Comparison of ENCODE assay signal across 23 cellular contexts in genomic region chr10:44393051-44393630, GRCh38. TPM values are rescaled to one million over a fixed set of nuclear protein-coding genes. Genes with fewer than 3 reads are reported as not detected.
A peak's percentile ranks its signal among the peaks of the same experiment; 100 is the strongest.
DNase-seq lines count a peak whose midpoint lies in the region; ATAC-seq and TF ChIP-seq lines count a peak whose summit lies in the region.
"Had no signal": no experiment of that assay in that cellular context is flagged by ENCODE, and none has a peak within 500 bp of the region (broad histone marks: within the 10 kb centered on the region; RNA-seq: fewer than 3 reads in every experiment).

No MANE protein-coding gene starts in this region.

- no peak overlapping the region for H4K8ac ChIP-seq in mesenchymal stem cell (ENCODE audit: low read length)

- TF ChIP-seq POLR2A in uterus (IDR thresholded peaks at IDR 0.05), result no peak

- no peak overlapping the region for H3K4me3 ChIP-seq in mesenchymal stem cell (ENCODE audit: insufficient read depth in 1 of 2, low read depth in 1 of 2, low read length in 2 of 2)
- H3K4me3 ChIP-seq in uterus, result no peak overlapping the region
- H3K4me3 ChIP-seq: heart left ventricle, suprapubic skin had no signal

- H3K23ac ChIP-seq in mesenchymal stem cell (ENCODE audit: low read length in 2 of 2), result no peak overlapping the region

- H3K9me3 Mint-ChIP-seq in activated CD8-positive, alpha-beta memory T cell treated with anti-CD3 and anti-CD28 coated beads, Interleukin-2, amount 10 ng/mL, durations not matched to agents 7 days and 5 days (ENCODE audit: low read depth), result no peaks in the 10 kb centered on the region
- H3K9me3 Mint-ChIP-seq: activated CD4-positive, alpha-beta memory T cell treated with anti-CD3 and anti-CD28 coated beads for 36 hours; activated naive CD4-positive, alpha-beta T cell treated with anti-CD3 and anti-CD28 coated beads for 36 hours; dendritic cell treated with granulocyte-macrophage colony-stimulating factor and Interleukin-4, amounts not matched to agents 40 ng/mL and 50 ng/mL, for 4 days; stimulated activated effector memory CD8-positive, alpha-beta T cell treated with anti-CD3 and anti-CD28 coated beads, Interleukin-12 subunit alpha, Interleukin-12 subunit beta, amount 100 ng/mL, for 72 hours; WTC11 had no signal

- H3K4me1 Mint-ChIP-seq in activated CD8-positive, alpha-beta memory T cell treated with anti-CD3 and anti-CD28 coated beads, Interleukin-2, amount 10 ng/mL, durations not matched to agents 7 days and 5 days, result no peaks in the 10 kb centered on the region
- H3K4me1 Mint-ChIP-seq: stimulated activated effector memory CD8-positive, alpha-beta T cell treated with anti-CD3 and anti-CD28 coated beads, Interleukin-12 subunit alpha, Interleukin-12 subunit beta, amount 100 ng/mL, for 72 hours had no signal

- no peak overlapping the region for H4K91ac ChIP-seq in mesenchymal stem cell (ENCODE audit: low read length)

- H3K4ac ChIP-seq in mesenchymal stem cell (ENCODE audit: low read depth in 1 of 2, low read length in 2 of 2), result no peak overlapping the region

- H2BK5ac ChIP-seq in mesenchymal stem cell (ENCODE audit: low read depth, low read length, poor library complexity, severe bottlenecking), result no peak overlapping the region

- H3K27ac ChIP-seq in mesenchymal stem cell (ENCODE audit: low read length, poor library complexity, severe bottlenecking) (no peak overlapping the region), uterus (peak overlapping the region; percentile 45 to 58)
- H3K27ac ChIP-seq: 22Rv1, heart left ventricle, suprapubic skin had no signal

- CTCF ChIA-PET in activated CD8-positive, alpha-beta memory T cell treated with anti-CD3 and anti-CD28 coated beads, Interleukin-2, amount 10 ng/mL, durations not matched to agents 7 days and 5 days (lab: Charles Lee), result no interaction called here

- no peaks in the 10 kb centered on the region for H3K27me3 Mint-ChIP-seq in activated CD8-positive, alpha-beta memory T cell treated with anti-CD3 and anti-CD28 coated beads, Interleukin-2, amount 10 ng/mL, durations not matched to agents 7 days and 5 days

- whole genome bisulfite sequencing in mesenchymal stem cell, result 10% methylated on average over 7 of the region's 7 CpGs

- H3K36me3 ChIP-seq in mesenchymal stem cell (ENCODE audit: control insufficient read depth in 1 of 2, insufficient read depth in 2 of 2, low read depth in 1 of 2, low read length in 2 of 2), result no peaks in the 10 kb centered on the region
- H3K36me3 ChIP-seq in uterus, result no peaks in the 10 kb centered on the region
- H3K36me3 ChIP-seq: heart left ventricle, suprapubic skin had no signal

- H2AFZ ChIP-seq in mesenchymal stem cell (ENCODE audit: low read depth, low read length), result no peak overlapping the region

- H3K4me1 ChIP-seq in mesenchymal stem cell (ENCODE audit: control insufficient read depth, insufficient read depth, low read depth, low read length), result peaks cover 19% of the 10 kb centered on the region
- H3K4me1 ChIP-seq in uterus, result no peaks in the 10 kb centered on the region
- H3K4me1 ChIP-seq: suprapubic skin had no signal

- H3K36me3 Mint-ChIP-seq in activated CD8-positive, alpha-beta memory T cell treated with anti-CD3 and anti-CD28 coated beads, Interleukin-2, amount 10 ng/mL, durations not matched to agents 7 days and 5 days, result no peaks in the 10 kb centered on the region
- H3K36me3 Mint-ChIP-seq: activated CD4-positive, alpha-beta memory T cell treated with anti-CD3 and anti-CD28 coated beads for 36 hours; stimulated activated effector memory CD8-positive, alpha-beta T cell treated with anti-CD3 and anti-CD28 coated beads, Interleukin-12 subunit alpha, Interleukin-12 subunit beta, amount 100 ng/mL, for 72 hours; WTC11 had no signal

- no peak overlapping the region for H3K27ac Mint-ChIP-seq in activated CD8-positive, alpha-beta memory T cell treated with anti-CD3 and anti-CD28 coated beads, Interleukin-2, amount 10 ng/mL, durations not matched to agents 7 days and 5 days
- H3K27ac Mint-ChIP-seq: activated CD4-positive, alpha-beta memory T cell treated with anti-CD3 and anti-CD28 coated beads for 36 hours; activated naive CD4-positive, alpha-beta T cell treated with anti-CD3 and anti-CD28 coated beads for 36 hours; dendritic cell treated with granulocyte-macrophage colony-stimulating factor and Interleukin-4, amounts not matched to agents 40 ng/mL and 50 ng/mL, for 4 days; stimulated activated effector memory CD8-positive, alpha-beta T cell treated with anti-CD3 and anti-CD28 coated beads, Interleukin-12 subunit alpha, Interleukin-12 subunit beta, amount 100 ng/mL, for 72 hours; WTC11 had no signal

- intact Hi-C loops in uterus (cut with DNase I; ENCODE audit: low total_unique reads), result no loop called here

- no peak overlapping the region for H3K4me3 Mint-ChIP-seq in activated CD8-positive, alpha-beta memory T cell treated with anti-CD3 and anti-CD28 coated beads, Interleukin-2, amount 10 ng/mL, durations not matched to agents 7 days and 5 days
- H3K4me3 Mint-ChIP-seq: activated CD4-positive, alpha-beta memory T cell treated with anti-CD3 and anti-CD28 coated beads for 36 hours; activated naive CD4-positive, alpha-beta T cell treated with anti-CD3 and anti-CD28 coated beads for 36 hours; dendritic cell treated with granulocyte-macrophage colony-stimulating factor and Interleukin-4, amounts not matched to agents 40 ng/mL and 50 ng/mL, for 4 days; stimulated activated effector memory CD8-positive, alpha-beta T cell treated with anti-CD3 and anti-CD28 coated beads, Interleukin-12 subunit alpha, Interleukin-12 subunit beta, amount 100 ng/mL, for 72 hours; WTC11 had no signal

- no peak for ATAC-seq in activated CD8-positive, alpha-beta memory T cell treated with anti-CD3 and anti-CD28 coated beads, Interleukin-2, amount 10 ng/mL, durations not matched to agents 7 days and 5 days
- ATAC-seq: left ventricle myocardium superior; stimulated activated effector memory CD8-positive, alpha-beta T cell treated with anti-CD3 and anti-CD28 coated beads, Interleukin-12 subunit alpha, Interleukin-12 subunit beta, amount 100 ng/mL, for 72 hours; WTC11 had no signal

- H2BK15ac ChIP-seq in mesenchymal stem cell (ENCODE audit: low read depth, poor library complexity, severe bottlenecking), result no peak overlapping the region

- no peaks in the 10 kb centered on the region for H3K79me1 ChIP-seq in mesenchymal stem cell (replicated peaks; ENCODE audit: low read length, poor library complexity, severe bottlenecking)

- H3K9me3 ChIP-seq in mesenchymal stem cell (ENCODE audit: control insufficient read depth, low read length) (no peaks in the 10 kb centered on the region), uterus (no peaks in the 10 kb centered on the region)
- H3K9me3 ChIP-seq: heart left ventricle, suprapubic skin had no signal

- no peak overlapping the region for H3K9ac ChIP-seq in mesenchymal stem cell (ENCODE audit: low read length)

- H3K14ac ChIP-seq in mesenchymal stem cell (ENCODE audit: low read length in 2 of 2), result no peak overlapping the region

- no peak overlapping the region for H3K18ac ChIP-seq in mesenchymal stem cell (ENCODE audit: low read depth in 1 of 2, low read length in 2 of 2)

- no peak overlapping the region for H2BK12ac ChIP-seq in mesenchymal stem cell (ENCODE audit: low read length in 2 of 2)

- peaks cover 21 to 38% of the 10 kb centered on the region in 2 experiments for H3K27me3 ChIP-seq in mesenchymal stem cell (ENCODE audit: control insufficient read depth in 1 of 2, insufficient read depth in 1 of 2, low read length in 2 of 2)
- H3K27me3 ChIP-seq in uterus, result no peaks in the 10 kb centered on the region
- H3K27me3 ChIP-seq: heart left ventricle, suprapubic skin had no signal

- no peak overlapping the region for H2BK120ac ChIP-seq in mesenchymal stem cell (ENCODE audit: low read depth, low read length)

- DNase-seq in activated CD8-positive, alpha-beta memory T cell treated with anti-CD3 and anti-CD28 coated beads, Interleukin-2, amount 10 ng/mL, durations not matched to agents 7 days and 5 days, result peak; percentile 12
- DNase-seq in activated CD8-positive, alpha-beta memory T cell treated with anti-CD3 and anti-CD28 coated beads for 24 hours, result no peak
- peak; percentile 91 for DNase-seq in RPMI8226
- peak; percentile 38 for DNase-seq in mesenchymal stem cell
- peak; percentile 43 to 84 for DNase-seq in uterus
- no peak for DNase-seq in NCI-H2171 treated with DMSO at 0.1 percent for 48 hours (lab: John Stamatoyannopoulos, UW)
- no peak for DNase-seq in activated CD4-positive, alpha-beta T cell treated with anti-CD3 and anti-CD28 coated beads, Interleukin-2, amount 50 U/mL, for 1 hour
- no peak for DNase-seq in NCI-H748 (lab: John Stamatoyannopoulos, UW; ENCODE audit: unreplicated experiment)
- DNase-seq: activated CD4-positive, alpha-beta memory T cell treated with anti-CD3 and anti-CD28 coated beads for 36 hours; activated naive CD4-positive, alpha-beta T cell treated with anti-CD3 and anti-CD28 coated beads for 36 hours; amygdala; DMS79; heart left ventricle; left ventricle myocardium superior; NCI-H1105 treated with DMSO at 0.1 percent for 48 hours; NCI-H2081; stimulated activated CD4-positive, alpha-beta T cell treated with anti-CD3 and anti-CD28 coated beads, Interleukin-1b, Interleukin-23, amount 100 ng/mL, for 48 hours; T-helper 9 cell had no signal

- H3K4me2 ChIP-seq in mesenchymal stem cell (ENCODE audit: low read length, poor library complexity, severe bottlenecking), result no peak overlapping the region

- TF ChIP-seq CTCF in uterus (IDR thresholded peaks at IDR 0.05), result no peak

- no peak overlapping the region for H2AK5ac ChIP-seq in mesenchymal stem cell (ENCODE audit: low read length, severe bottlenecking)

RNA-seq across cellular contexts. Expression of gene CXCL12, which starts 8.2 kb away (rescaled TPM):
- total RNA-seq in activated CD8-positive, alpha-beta memory T cell treated with anti-CD3 and anti-CD28 coated beads, Interleukin-2, amount 10 ng/mL, durations not matched to agents 7 days and 5 days, result not detected
- polyA plus RNA-seq in mesenchymal stem cell (2013, experiment 1 of 2), result 734 TPM
- 748 TPM for polyA plus RNA-seq in mesenchymal stem cell (2013, experiment 2 of 2)
- total RNA-seq in uterus, result 100 to 1,000 TPM in 2 of 4 donors, 10 to 100 TPM in 2; 44.8 to 146 (median 97.5) TPM
- total RNA-seq: activated CD4-positive, alpha-beta memory T cell treated with anti-CD3 and anti-CD28 coated beads for 36 hours; activated naive CD4-positive, alpha-beta T cell treated with anti-CD3 and anti-CD28 coated beads for 36 hours had no signal

Comparison
In these comparisons a context has a peak if more than half of its experiments do, and no peak if none do; other contexts are left out.
1. DNase-seq: peak in activated CD8-positive, alpha-beta memory T cell treated with anti-CD3 and anti-CD28 coated beads, Interleukin-2, amount 10 ng/mL, durations not matched to agents 7 days and 5 days (single experiment), RPMI8226 (single experiment), mesenchymal stem cell (single experiment) and uterus (2 of 2); none in activated CD8-positive, alpha-beta memory T cell treated with anti-CD3 and anti-CD28 coated beads for 24 hours (single experiment), NCI-H2171 treated with DMSO at 0.1 percent for 48 hours (single experiment), activated CD4-positive, alpha-beta T cell treated with anti-CD3 and anti-CD28 coated beads, Interleukin-2, amount 50 U/mL, for 1 hour (single experiment) and NCI-H748 (single experiment).
2. RNA of gene CXCL12, which starts 8.2 kb away (total RNA-seq): 44.8 to 146 TPM in uterus; not detected in activated CD8-positive, alpha-beta memory T cell treated with anti-CD3 and anti-CD28 coated beads, Interleukin-2, amount 10 ng/mL, durations not matched to agents 7 days and 5 days; every median in the first group is over 10 times any median in the second.